8 cellular contexts compared by ENCODE assay signal in the genomic region with DNA sequence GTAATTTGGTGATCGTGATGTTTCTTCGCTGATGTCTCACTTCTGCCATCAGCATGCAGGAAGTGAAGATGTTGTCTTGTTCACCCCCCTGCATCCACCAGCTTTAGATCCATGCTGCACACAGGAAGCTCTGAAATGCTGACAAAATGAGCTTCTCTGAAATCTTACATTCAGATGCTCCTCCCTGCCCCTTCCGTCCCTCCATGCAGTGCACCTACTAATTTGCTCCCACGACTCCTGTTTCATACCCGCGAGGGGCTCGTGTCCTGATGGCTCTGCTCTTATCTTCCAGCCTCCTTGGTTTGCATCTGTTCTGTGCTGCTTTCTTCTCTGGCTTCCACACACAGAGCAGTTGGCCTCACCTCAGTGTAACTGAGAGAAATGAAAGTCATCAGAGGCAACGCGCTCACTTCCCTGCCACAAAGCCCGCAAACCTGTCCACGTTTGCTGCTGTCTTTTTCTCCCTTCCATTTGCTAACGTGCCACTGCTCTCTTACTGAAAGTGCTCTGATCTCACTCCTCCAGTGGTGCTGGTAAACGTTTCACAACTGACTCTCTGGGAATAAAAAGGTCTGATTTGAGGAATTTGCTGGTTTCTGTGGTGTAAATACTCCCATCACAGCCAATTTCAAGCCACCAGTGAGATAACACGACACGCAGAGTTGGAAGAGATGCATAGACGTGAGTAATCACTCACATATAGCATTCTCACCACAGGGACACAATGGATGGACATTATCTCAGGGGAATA.
DNase-seq lines count a peak whose midpoint lies in the region; ATAC-seq lines count a peak whose summit lies in the region.

No MANE protein-coding gene starts in this region.

- peak overlapping the region; percentile 39 for H3K27ac Mint-ChIP-seq in memory B cell

- DNase-seq in CD1c-positive myeloid dendritic cell (ENCODE audit: extremely low spot score): peak; percentile 70
- DNase-seq in MV-4-11 (lab: John Stamatoyannopoulos, UW): peak; percentile 71
- DNase-seq in activated gamma-delta T cell treated with anti-CD3 and anti-CD28 coated beads, Interleukin-2, amount 50 U/mL, for 16 hours (ENCODE audit: low read depth): peak; percentile 43
- DNase-seq in memory B cell (ENCODE audit: low spot score in 2 of 2): peak in 1 of 2 donors; percentile 12
- DNase-seq in COR-L47 (lab: John Stamatoyannopoulos, UW): no peak

- peak; percentile 81 for ATAC-seq in memory B cell (ENCODE audit: low read depth)
- no peak for ATAC-seq in GM21423 (IDR thresholded peaks at IDR 0.05; ENCODE audit: unreplicated experiment)
- ATAC-seq in GM18907 (IDR thresholded peaks at IDR 0.05; ENCODE audit: unreplicated experiment): no peak
- ATAC-seq in GM18519 (IDR thresholded peaks at IDR 0.05; ENCODE audit: low FRiP score, unreplicated experiment): no peak

- H3K27me3 Mint-ChIP-seq in memory B cell: peaks cover 2% of the 10 kb centered on the region

- no peaks in the 10 kb centered on the region for H3K36me3 Mint-ChIP-seq in memory B cell

- peaks cover 25% of the 10 kb centered on the region for H3K4me1 Mint-ChIP-seq in memory B cell

- no peaks in the 10 kb centered on the region for H3K9me3 Mint-ChIP-seq in memory B cell

- H3K4me3 Mint-ChIP-seq in memory B cell: peak overlapping the region; percentile 81
